In the genomic region with DNA sequence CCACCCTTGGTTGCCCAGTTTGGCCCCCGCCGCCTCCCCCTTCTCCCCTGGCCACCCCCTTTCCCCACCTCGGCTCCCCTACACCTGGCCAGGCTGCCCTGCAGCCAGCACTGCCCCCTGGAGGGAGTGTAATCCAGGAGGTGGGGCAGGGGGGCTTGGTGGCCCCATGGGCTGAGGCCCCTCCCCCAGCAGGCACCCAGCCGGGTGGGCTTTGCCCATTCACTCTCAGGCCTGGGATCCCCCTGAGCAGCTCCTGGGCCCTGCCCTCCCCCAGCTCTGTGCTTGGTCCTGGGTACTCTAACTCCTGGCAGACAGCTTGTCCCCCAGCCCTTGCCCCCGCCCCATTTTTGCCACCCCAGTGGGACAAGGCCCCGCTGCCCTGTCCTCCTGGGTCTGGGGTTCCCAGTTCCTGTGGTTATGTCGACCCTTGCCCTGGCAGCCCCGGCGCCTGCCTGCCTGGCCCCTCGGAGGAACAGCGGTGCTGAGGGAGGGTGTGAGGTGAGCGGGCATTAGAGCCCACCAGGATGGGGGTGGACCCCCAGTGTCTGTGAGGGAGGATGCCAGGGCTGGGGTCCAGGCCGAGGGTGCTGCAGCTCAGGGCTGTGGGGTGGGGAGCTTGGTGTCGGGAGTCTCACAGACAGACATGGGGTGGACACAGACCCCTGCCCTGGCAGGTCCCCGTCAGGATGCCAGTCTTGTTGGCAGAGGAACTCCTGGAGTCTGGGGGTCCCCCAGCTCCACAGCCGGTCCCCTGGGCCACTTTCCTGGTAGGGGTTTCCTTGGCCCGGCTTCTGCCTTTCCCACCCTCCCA, we compare ENCODE assay signal across 30 cellular contexts. TPM values are rescaled to one million over a fixed set of nuclear protein-coding genes. Genes with fewer than 3 reads are reported as not detected.
DNase-seq lines count a peak whose midpoint lies in the region; ATAC-seq and TF ChIP-seq lines count a peak whose summit lies in the region.
"Had no signal": no experiment of that assay in that cellular context is flagged by ENCODE, and none has a peak within 500 bp of the region (broad histone marks: within the 10 kb centered on the region; RNA-seq: fewer than 3 reads in every experiment).

No MANE protein-coding gene starts in this region.

- no peak overlapping the region for H3K27ac ChIP-seq in neural progenitor cell
- H3K27ac ChIP-seq: BLaER1, breast epithelium, gastroesophageal sphincter, prostate gland, SK-N-MC, tibial nerve had no signal

- no peak overlapping the region for H2AFZ ChIP-seq in neural progenitor cell (replicated peaks)

- peaks cover 0 to 1% (median 0%) of the 10 kb centered on the region in 7 donors for H3K9me3 Mint-ChIP-seq in CD14-positive monocyte
- H3K9me3 Mint-ChIP-seq in chondrocyte (ENCODE audit: low read depth): no peaks in the 10 kb centered on the region
- H3K9me3 Mint-ChIP-seq in neural progenitor cell: no peaks in the 10 kb centered on the region
- H3K9me3 Mint-ChIP-seq: activated naive CD4-positive, alpha-beta T cell treated with anti-CD3 and anti-CD28 coated beads, Interleukin-2, amount 50 U/mL, for 72 hours; immature natural killer cell had no signal

- H3K27ac Mint-ChIP-seq in CD14-positive monocyte (no peak overlapping the region), chondrocyte (ENCODE audit: unreplicated experiment) (no peak overlapping the region), neural progenitor cell (no peak overlapping the region)
- H3K27ac Mint-ChIP-seq: activated naive CD4-positive, alpha-beta T cell treated with anti-CD3 and anti-CD28 coated beads, Interleukin-2, amount 50 U/mL, for 72 hours; IgD-negative memory B cell; immature natural killer cell; T-helper 17 cell had no signal

- no peaks in the 10 kb centered on the region for H3K27me3 ChIP-seq in neural progenitor cell
- H3K27me3 ChIP-seq: BLaER1 had no signal

- DNase-seq in CD14-positive monocyte (ENCODE audit: low spot score) (peak; percentile 39), D341Med (ENCODE audit: low spot score) (peak; percentile 39), chondrocyte (ENCODE audit: low spot score) (peak; percentile 91), neural progenitor cell (ENCODE audit: low spot score) (no peak), NCI-H2227 (lab: John Stamatoyannopoulos, UW; ENCODE audit: unreplicated experiment) (no peak), putamen (ENCODE audit: low spot score) (no peak)
- DNase-seq: activated CD4-positive, alpha-beta T cell treated with anti-CD3 and anti-CD28 coated beads, Interleukin-2, amount 50 U/mL, for 48 hours; anterior cingulate cortex; DMS153; effector CD4-positive, alpha-beta T cell; hypothalamus; immature natural killer cell; mesendoderm; NCI-H1436 treated with DMSO at 0.1 percent for 48 hours; NCI-H510A; stimulated activated CD4-positive, alpha-beta T cell treated with anti-CD3 and anti-CD28 coated beads, Interleukin-15, amount 100 ng/mL, for 24 hours; stimulated activated CD4-positive, alpha-beta T cell treated with anti-CD3 and anti-CD28 coated beads, Interleukin-4, amount 100 ng/mL, for 4 hours; T-helper 17 cell had no signal

- intact Hi-C loops in CD14-positive monocyte (cut with micrococcal nuclease): no loop called here

- peaks cover 2 to 3% (median 2%) of the 10 kb centered on the region in 3 donors for H3K27me3 Mint-ChIP-seq in CD14-positive monocyte (ENCODE audit: low read depth in 3 of 3)
- H3K27me3 Mint-ChIP-seq in chondrocyte (ENCODE audit: low read depth): no peaks in the 10 kb centered on the region
- peaks cover 4% of the 10 kb centered on the region for H3K27me3 Mint-ChIP-seq in neural progenitor cell (ENCODE audit: insufficient read depth, low read depth)
- H3K27me3 Mint-ChIP-seq: IgD-negative memory B cell, T-helper 17 cell had no signal

- no peaks in the 10 kb centered on the region for H3K79me2 ChIP-seq in neural progenitor cell (ENCODE audit: low read depth)

- no peak overlapping the region for H3K4me2 ChIP-seq in neural progenitor cell
- H3K4me2 ChIP-seq: BLaER1 had no signal

- no peak overlapping the region for H3K4me3 ChIP-seq in neural progenitor cell
- H3K4me3 ChIP-seq: BLaER1, breast epithelium, gastroesophageal sphincter, GM12878, prostate gland, SK-N-MC, tibial nerve had no signal

- ATAC-seq in GM19324 (IDR thresholded peaks at IDR 0.05; ENCODE audit: low FRiP score, unreplicated experiment): no peak
- ATAC-seq: activated CD4-positive, CD25-positive, alpha-beta regulatory T cell treated with anti-CD3 and anti-CD28 coated beads, Interleukin-2, amount 50 U/mL, for 24 hours; activated naive CD4-positive, alpha-beta T cell treated with anti-CD3 and anti-CD28 coated beads, Interleukin-2, amount 50 U/mL, for 72 hours; gastroesophageal sphincter; GM12878; T-helper 17 cell had no signal

- no peaks in the 10 kb centered on the region for H3F3A ChIP-seq in neural progenitor cell (ENCODE audit: low read depth)

- H3K36me3 Mint-ChIP-seq in CD14-positive monocyte (no peaks in the 10 kb centered on the region), chondrocyte (ENCODE audit: low read depth) (no peaks in the 10 kb centered on the region), neural progenitor cell (peaks cover 7% of the 10 kb centered on the region)
- H3K36me3 Mint-ChIP-seq: activated naive CD4-positive, alpha-beta T cell treated with anti-CD3 and anti-CD28 coated beads, Interleukin-2, amount 50 U/mL, for 72 hours; IgD-negative memory B cell; immature natural killer cell had no signal

- peaks cover 4% of the 10 kb centered on the region for H4K20me1 ChIP-seq in neural progenitor cell (ENCODE audit: low read depth)

- no peaks in the 10 kb centered on the region for H3K9me3 ChIP-seq in neural progenitor cell (ENCODE audit: low read depth)
- H3K9me3 ChIP-seq: BLaER1, breast epithelium, gastroesophageal sphincter, prostate gland, tibial nerve had no signal

- no peak for TF ChIP-seq CTCF in CD14-positive monocyte (IDR thresholded peaks at IDR 0.05)
- TF ChIP-seq CTCF in chondrocyte (IDR thresholded peaks at IDR 0.05): no peak
- TF ChIP-seq CTCF in neural progenitor cell (IDR thresholded peaks at IDR 0.05): peak; percentile 4

- peaks cover 12% of the 10 kb centered on the region for H3K4me1 ChIP-seq in neural progenitor cell
- H3K4me1 ChIP-seq: breast epithelium, gastroesophageal sphincter, prostate gland had no signal

- H3K4me1 Mint-ChIP-seq in CD14-positive monocyte (no peaks in the 10 kb centered on the region), chondrocyte (ENCODE audit: low read depth) (no peaks in the 10 kb centered on the region), neural progenitor cell (peaks cover 34% of the 10 kb centered on the region)
- H3K4me1 Mint-ChIP-seq: IgD-negative memory B cell, immature natural killer cell, T-helper 17 cell had no signal

- no peaks in the 10 kb centered on the region for H3K36me3 ChIP-seq in neural progenitor cell
- H3K36me3 ChIP-seq: breast epithelium, gastroesophageal sphincter, prostate gland, tibial nerve had no signal

- H3K4me3 Mint-ChIP-seq in CD14-positive monocyte (no peak overlapping the region), chondrocyte (ENCODE audit: unreplicated experiment) (no peak overlapping the region), neural progenitor cell (no peak overlapping the region)
- H3K4me3 Mint-ChIP-seq: IgD-negative memory B cell, immature natural killer cell, T-helper 17 cell had no signal

- no peak overlapping the region for H3K9ac ChIP-seq in neural progenitor cell
- H3K9ac ChIP-seq: BLaER1 had no signal

RNA-seq across cellular contexts. Expression of a gene that starts 10.2 kb away (rescaled TPM):
- polyA plus RNA-seq in CD14-positive monocyte: not detected
- total RNA-seq in chondrocyte (0.53 to 1.6 TPM (median 1.6 TPM) in 3 replicates), neural progenitor cell (ENCODE audit: low replicate concordance) (0.62 and 3.4 TPM in 2 replicates)
- total RNA-seq: RPMI7951, T-helper 17 cell had no signal
- polyA plus RNA-seq: IgD-negative memory B cell, immature natural killer cell had no signal

Comparison
In these comparisons a context has a peak if more than half of its experiments do, and no peak if none do; other contexts are left out.
1. DNase-seq: peak in CD14-positive monocyte (single experiment), D341Med (single experiment) and chondrocyte (single experiment); none in neural progenitor cell (single experiment), NCI-H2227 (single experiment) and putamen (single experiment).